Comparison of ENCODE assay signal across 36 cellular contexts in genomic region chr22:30776476-30776875, GRCh38.
"Had no signal": no experiment of that assay in that cellular context is flagged by ENCODE, and none has a peak within 500 bp of the region (broad histone marks: within the 10 kb centered on the region; RNA-seq: fewer than 3 reads in every experiment).

No MANE protein-coding gene starts in this region.

- H3K36me3 ChIP-seq: adrenal gland, cardiac muscle cell had no signal

- H3K9me3 ChIP-seq: adrenal gland, body of pancreas had no signal

- H3K4me1 ChIP-seq: body of pancreas had no signal

- H3K4me3 ChIP-seq: adrenal gland, body of pancreas, cardiac muscle cell had no signal

- H3K27ac Mint-ChIP-seq: activated B cell treated with CpG ODN at 0.5 μM for 24 hours; activated CD4-positive, alpha-beta memory T cell treated with anti-CD3 and anti-CD28 coated beads for 36 hours; activated CD4-positive, alpha-beta T cell treated with anti-CD3 and anti-CD28 coated beads, Interleukin-2, amount 10 ng/mL, durations not matched to agents 24 days and 14 days; activated CD8-positive, alpha-beta T cell treated with anti-CD3 and anti-CD28 coated beads for 36 hours; activated naive CD4-positive, alpha-beta T cell treated with anti-CD3 and anti-CD28 coated beads for 36 hours; activated naive CD4-positive, alpha-beta T cell treated with anti-CD3 and anti-CD28 coated beads, Interleukin-2, amount 50 U/mL, for 72 hours; activated naive CD8-positive, alpha-beta T cell treated with anti-CD3 and anti-CD28 coated beads for 36 hours; activated T-cell treated with anti-CD3 and anti-CD28 coated beads, Interleukin-2, amount 50 U/mL, for 72 hours; activated T-helper 1 cell treated with anti-CD3 and anti-CD28 coated beads, Interleukin-12 subunit alpha, Interleukin-12 subunit beta, Interleukin-2, Interleukin-4 antibody, amounts not matched to agents 30 ng/mL and 10 ng/mL and 1 ng/mL, durations not matched to agents 14 hours and 24 hours and 36 hours; activated T-helper 17 cell treated with anti-CD3 and anti-CD28 coated beads, Interleukin-2, amount 50 U/mL, for 72 hours; T-helper 1 cell treated with Interleukin-12 subunit alpha and Interleukin-12 subunit beta and Interleukin-4 antibody, amounts not matched to agents 30 μg/mL and 1 μg/mL, for 36 hours; T-helper 2 cell treated with Interferon-gamma antibody and Interleukin-4, amounts not matched to agents 5 μg/mL and 100 μg/mL, for 36 hours had no signal

- H3K9me3 Mint-ChIP-seq: activated B cell treated with CpG ODN at 0.5 μM for 24 hours; activated CD4-positive, alpha-beta memory T cell treated with anti-CD3 and anti-CD28 coated beads for 36 hours; activated CD4-positive, alpha-beta T cell treated with anti-CD3 and anti-CD28 coated beads, Interleukin-2, amount 10 ng/mL, durations not matched to agents 24 days and 14 days; activated CD8-positive, alpha-beta T cell treated with anti-CD3 and anti-CD28 coated beads for 36 hours; activated naive CD4-positive, alpha-beta T cell treated with anti-CD3 and anti-CD28 coated beads for 36 hours; activated naive CD4-positive, alpha-beta T cell treated with anti-CD3 and anti-CD28 coated beads, Interleukin-2, amount 50 U/mL, for 72 hours; activated naive CD8-positive, alpha-beta T cell treated with anti-CD3 and anti-CD28 coated beads for 36 hours; activated T-cell treated with anti-CD3 and anti-CD28 coated beads, Interleukin-2, amount 50 U/mL, for 4 hours; activated T-cell treated with anti-CD3 and anti-CD28 coated beads, Interleukin-2, amount 50 U/mL, for 72 hours; activated T-helper 1 cell treated with anti-CD3 and anti-CD28 coated beads, Interleukin-12 subunit alpha, Interleukin-12 subunit beta, Interleukin-2, Interleukin-4 antibody, amounts not matched to agents 30 ng/mL and 10 ng/mL and 1 ng/mL, durations not matched to agents 14 hours and 24 hours and 36 hours; central memory CD8-positive, alpha-beta T cell; T-helper 1 cell treated with Interleukin-12 subunit alpha and Interleukin-12 subunit beta and Interleukin-4 antibody, amounts not matched to agents 30 μg/mL and 1 μg/mL, for 36 hours; T-helper 2 cell treated with Interferon-gamma antibody and Interleukin-4, amounts not matched to agents 5 μg/mL and 100 μg/mL, for 36 hours had no signal

- H3K27me3 ChIP-seq: adrenal gland, body of pancreas, cardiac muscle cell had no signal

- ATAC-seq: activated CD8-positive, alpha-beta T cell treated with anti-CD3 and anti-CD28 coated beads for 36 hours; activated naive CD4-positive, alpha-beta T cell treated with anti-CD3 and anti-CD28 coated beads, Interleukin-2, amount 50 U/mL, for 72 hours; activated T-cell treated with anti-CD3 and anti-CD28 coated beads, Interleukin-2, amount 50 U/mL, for 4 hours; activated T-cell treated with anti-CD3 and anti-CD28 coated beads, Interleukin-2, amount 50 U/mL, for 72 hours; activated T-helper 17 cell treated with anti-CD3 and anti-CD28 coated beads, Interleukin-2, amount 50 U/mL, for 72 hours; body of pancreas had no signal

- H3K36me3 Mint-ChIP-seq: activated CD4-positive, alpha-beta memory T cell treated with anti-CD3 and anti-CD28 coated beads for 36 hours; activated naive CD4-positive, alpha-beta T cell treated with anti-CD3 and anti-CD28 coated beads, Interleukin-2, amount 50 U/mL, for 72 hours; activated naive CD8-positive, alpha-beta T cell treated with anti-CD3 and anti-CD28 coated beads for 36 hours had no signal

- H3K4me3 Mint-ChIP-seq: activated B cell treated with CpG ODN at 0.5 μM for 24 hours; activated CD4-positive, alpha-beta memory T cell treated with anti-CD3 and anti-CD28 coated beads for 36 hours; activated CD4-positive, alpha-beta T cell treated with anti-CD3 and anti-CD28 coated beads, Interleukin-2, amount 10 ng/mL, durations not matched to agents 24 days and 14 days; activated CD8-positive, alpha-beta T cell treated with anti-CD3 and anti-CD28 coated beads for 36 hours; activated naive CD4-positive, alpha-beta T cell treated with anti-CD3 and anti-CD28 coated beads for 36 hours; activated naive CD8-positive, alpha-beta T cell treated with anti-CD3 and anti-CD28 coated beads for 36 hours; activated T-cell treated with anti-CD3 and anti-CD28 coated beads, Interleukin-2, amount 50 U/mL, for 4 hours; activated T-cell treated with anti-CD3 and anti-CD28 coated beads, Interleukin-2, amount 50 U/mL, for 72 hours; activated T-helper 1 cell treated with anti-CD3 and anti-CD28 coated beads, Interleukin-12 subunit alpha, Interleukin-12 subunit beta, Interleukin-2, Interleukin-4 antibody, amounts not matched to agents 30 ng/mL and 10 ng/mL and 1 ng/mL, durations not matched to agents 14 hours and 24 hours and 36 hours; activated T-helper 17 cell treated with anti-CD3 and anti-CD28 coated beads, Interleukin-2, amount 50 U/mL, for 72 hours; central memory CD8-positive, alpha-beta T cell; T-helper 1 cell treated with Interleukin-12 subunit alpha and Interleukin-12 subunit beta and Interleukin-4 antibody, amounts not matched to agents 30 μg/mL and 1 μg/mL, for 36 hours; T-helper 2 cell treated with Interferon-gamma antibody and Interleukin-4, amounts not matched to agents 5 μg/mL and 100 μg/mL, for 36 hours had no signal

- H3K4me1 Mint-ChIP-seq: activated B cell treated with CpG ODN at 0.5 μM for 24 hours; central memory CD8-positive, alpha-beta T cell had no signal

- H3K27ac ChIP-seq: adrenal gland, body of pancreas, cardiac muscle cell, VCaP had no signal

- H3K27me3 Mint-ChIP-seq: activated CD4-positive, alpha-beta memory T cell treated with anti-CD3 and anti-CD28 coated beads for 36 hours; activated CD4-positive, alpha-beta T cell treated with anti-CD3 and anti-CD28 coated beads, Interleukin-2, amount 10 ng/mL, durations not matched to agents 24 days and 14 days; activated T-helper 17 cell treated with anti-CD3 and anti-CD28 coated beads, Interleukin-2, amount 50 U/mL, for 72 hours; central memory CD8-positive, alpha-beta T cell had no signal

- DNase-seq: activated B cell treated with CpG ODN at 0.5 μM for 24 hours; activated CD4-positive, alpha-beta memory T cell treated with anti-CD3 and anti-CD28 coated beads for 36 hours; activated CD4-positive, alpha-beta T cell treated with anti-CD3 and anti-CD28 coated beads for 4 hours; activated CD4-positive, alpha-beta T cell treated with anti-CD3 and anti-CD28 coated beads, Interleukin-2, amount 10 ng/mL, durations not matched to agents 24 days and 14 days; activated CD4-positive, alpha-beta T cell treated with anti-CD3 and anti-CD28 coated beads, Interleukin-2, amount 50 U/mL, for 1 hour; activated CD4-positive, alpha-beta T cell treated with anti-CD3 and anti-CD28 coated beads, Interleukin-2, amount 50 U/mL, for 4 hours; activated CD4-positive, CD25-positive, alpha-beta regulatory T cell treated with anti-CD3 and anti-CD28 coated beads, Interleukin-2, amount 50 U/mL, for 72 hours; activated CD8-positive, alpha-beta memory T cell treated with anti-CD3 and anti-CD28 coated beads, Interleukin-2, amount 50 U/mL, for 4 hours; activated CD8-positive, alpha-beta T cell treated with anti-CD3 and anti-CD28 coated beads for 36 hours; activated effector memory CD4-positive, alpha-beta T cell treated with anti-CD3 and anti-CD28 coated beads, Interleukin-2, amount 50 U/mL, for 16 hours; activated gamma-delta T cell treated with Interleukin-2 at 50 U/mL for 16 hours; activated naive CD4-positive, alpha-beta T cell; activated naive CD4-positive, alpha-beta T cell treated with anti-CD3 and anti-CD28 coated beads for 36 hours; activated naive CD4-positive, alpha-beta T cell treated with anti-CD3 and anti-CD28 coated beads, Interleukin-2, amount 50 U/mL, for 16 hours; activated naive CD8-positive, alpha-beta T cell treated with anti-CD3 and anti-CD28 coated beads for 36 hours; activated T-cell treated with anti-CD3 and anti-CD28 coated beads for 4 hours; activated T-cell treated with anti-CD3 and anti-CD28 coated beads, Interleukin-2, amount 50 U/mL, for 1 hour; activated T-cell treated with anti-CD3 and anti-CD28 coated beads, Interleukin-2, amount 50 U/mL, for 4 hours; activated T-cell treated with anti-CD3 and anti-CD28 coated beads, Interleukin-2, amount 50 U/mL, for 72 hours; adrenal gland; amniotic stem cell; aorta; body of pancreas; caudate nucleus; cerebellar nuclear complex; T-helper 1 cell; T-helper 2 cell; T-helper 9 cell had no signal
